ENCODE assay signal across 18 cellular contexts in the genomic region with DNA sequence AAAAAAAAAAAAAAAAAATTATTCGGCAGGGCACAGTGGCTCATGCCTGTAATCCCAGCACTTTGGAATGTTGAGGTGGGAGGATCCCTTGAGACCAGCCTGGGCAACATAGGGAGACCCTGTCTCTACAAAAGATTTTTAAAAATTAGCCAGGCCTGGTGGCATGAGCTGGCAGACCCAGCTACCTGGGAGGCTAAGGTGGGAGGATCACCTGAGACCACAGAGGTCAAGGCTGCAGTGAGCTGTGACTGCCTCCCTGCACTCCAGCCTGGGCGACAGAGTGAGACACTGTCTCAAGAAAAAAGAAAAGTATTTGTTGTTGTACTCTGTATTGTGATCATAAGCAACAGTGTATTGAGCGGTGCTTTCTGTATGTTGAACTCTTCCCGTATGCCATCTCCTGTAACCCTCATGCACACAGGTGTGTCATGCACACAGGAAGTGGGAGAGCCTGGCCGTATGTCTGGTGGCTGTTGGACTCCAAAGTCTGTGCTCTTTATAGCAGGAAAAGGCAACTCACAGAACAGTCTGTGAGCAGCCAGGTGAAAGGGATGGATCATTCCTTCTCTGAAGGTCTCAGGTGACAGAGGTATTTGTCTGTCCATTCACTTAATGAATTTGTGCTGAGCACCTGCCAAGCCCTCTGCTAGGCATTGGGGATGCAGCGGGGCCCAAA. TPM values are rescaled to one million over a fixed set of nuclear protein-coding genes. Genes with fewer than 3 reads are reported as not detected.
DNase-seq lines count a peak whose midpoint lies in the region; ATAC-seq and TF ChIP-seq lines count a peak whose summit lies in the region.
"Had no signal": no experiment of that assay in that cellular context is flagged by ENCODE, and none has a peak within 500 bp of the region (broad histone marks: within the 10 kb centered on the region; RNA-seq: fewer than 3 reads in every experiment).

No MANE protein-coding gene starts in this region.

- H3K4me3 Mint-ChIP-seq in activated CD4-positive, alpha-beta T cell treated with anti-CD3 and anti-CD28 coated beads, Interleukin-2, amount 10 ng/mL, durations not matched to agents 24 days and 14 days: no peak overlapping the region
- H3K4me3 Mint-ChIP-seq in T-helper 17 cell: no peak overlapping the region
- H3K4me3 Mint-ChIP-seq: activated naive CD8-positive, alpha-beta T cell treated with anti-CD3 and anti-CD28 coated beads for 36 hours; neural progenitor cell had no signal

- 63 to 65% methylated on average over 6 of the region's 6 CpGs for WGBS in thyroid gland, 2 donors

- TF ChIP-seq CTCF in thyroid gland (IDR thresholded peaks at IDR 0.05): no peak

- H3K4me3 ChIP-seq in thyroid gland (replicated peaks in 1 of 3) (no peak overlapping the region), SJCRH30 (no peak overlapping the region)
- H3K4me3 ChIP-seq: neural progenitor cell had no signal

- intact Hi-C loops in activated CD4-positive, alpha-beta T cell treated with anti-CD3 and anti-CD28 coated beads, Interleukin-2, amount 10 ng/mL, durations not matched to agents 24 days and 14 days (cut with micrococcal nuclease): no loop called here
- intact Hi-C loops in thyroid gland (cut with DNase I): no loop called here

- H3K4me1 Mint-ChIP-seq in activated CD4-positive, alpha-beta T cell treated with anti-CD3 and anti-CD28 coated beads, Interleukin-2, amount 10 ng/mL, durations not matched to agents 24 days and 14 days: peaks cover 43% of the 10 kb centered on the region
- peaks cover 10% of the 10 kb centered on the region for H3K4me1 Mint-ChIP-seq in T-helper 17 cell
- H3K4me1 Mint-ChIP-seq: neural progenitor cell had no signal

- no peak for TF ChIP-seq POLR2A in thyroid gland (IDR thresholded peaks at IDR 0.05)

- H3K36me3 ChIP-seq in thyroid gland (no peaks in the 10 kb centered on the region), SJCRH30 (no peaks in the 10 kb centered on the region)
- H3K36me3 ChIP-seq: neural progenitor cell had no signal

- H3K9me3 ChIP-seq in T-helper 17 cell (ENCODE audit: control insufficient read depth, low read length, poor library complexity, severe bottlenecking) (no peaks in the 10 kb centered on the region), thyroid gland (no peaks in the 10 kb centered on the region), SJCRH30 (replicated peaks) (no peaks in the 10 kb centered on the region)

- H3K27me3 ChIP-seq in thyroid gland (no peaks in the 10 kb centered on the region), SJCRH30 (no peaks in the 10 kb centered on the region)
- H3K27me3 ChIP-seq: neural progenitor cell had no signal

- H3K27me3 Mint-ChIP-seq in activated CD4-positive, alpha-beta T cell treated with anti-CD3 and anti-CD28 coated beads, Interleukin-2, amount 10 ng/mL, durations not matched to agents 24 days and 14 days: no peaks in the 10 kb centered on the region
- peaks cover 6% of the 10 kb centered on the region for H3K27me3 Mint-ChIP-seq in T-helper 17 cell

- H3K27ac ChIP-seq in thyroid gland (peak overlapping the region; percentile 76 to 97 (median 88)), SJCRH30 (no peak overlapping the region)
- H3K27ac ChIP-seq: neural progenitor cell had no signal

- H3K4me1 ChIP-seq in thyroid gland (peaks cover 52 to 77% of the 10 kb centered on the region in 2 donors), SJCRH30 (no peaks in the 10 kb centered on the region)
- H3K4me1 ChIP-seq: neural progenitor cell had no signal

- no peaks in the 10 kb centered on the region for H3K36me3 Mint-ChIP-seq in activated CD4-positive, alpha-beta T cell treated with anti-CD3 and anti-CD28 coated beads, Interleukin-2, amount 10 ng/mL, durations not matched to agents 24 days and 14 days (ENCODE audit: low read depth)
- peaks cover 2% of the 10 kb centered on the region for H3K36me3 Mint-ChIP-seq in T-helper 17 cell (ENCODE audit: low read depth)
- H3K36me3 Mint-ChIP-seq: activated naive CD8-positive, alpha-beta T cell treated with anti-CD3 and anti-CD28 coated beads for 36 hours; neural progenitor cell had no signal

- H3K9me3 Mint-ChIP-seq in activated CD4-positive, alpha-beta T cell treated with anti-CD3 and anti-CD28 coated beads, Interleukin-2, amount 10 ng/mL, durations not matched to agents 24 days and 14 days: no peaks in the 10 kb centered on the region
- H3K9me3 Mint-ChIP-seq: activated naive CD8-positive, alpha-beta T cell treated with anti-CD3 and anti-CD28 coated beads for 36 hours; neural progenitor cell had no signal

- no peak for ATAC-seq in T-helper 17 cell
- ATAC-seq in HG03354 (IDR thresholded peaks at IDR 0.05; ENCODE audit: poor library complexity, severe bottlenecking, unreplicated experiment): no peak
- ATAC-seq: left lobe of liver had no signal

- H3K27ac Mint-ChIP-seq in activated CD4-positive, alpha-beta T cell treated with anti-CD3 and anti-CD28 coated beads, Interleukin-2, amount 10 ng/mL, durations not matched to agents 24 days and 14 days: peak overlapping the region; percentile 13
- peak overlapping the region; percentile 54 for H3K27ac Mint-ChIP-seq in T-helper 17 cell
- H3K27ac Mint-ChIP-seq: activated naive CD8-positive, alpha-beta T cell treated with anti-CD3 and anti-CD28 coated beads for 36 hours; neural progenitor cell had no signal

- DNase-seq in activated CD4-positive, alpha-beta T cell treated with anti-CD3 and anti-CD28 coated beads, Interleukin-2, amount 10 ng/mL, durations not matched to agents 24 days and 14 days: peak; percentile 58
- DNase-seq in activated CD4-positive, alpha-beta T cell treated with anti-CD3 and anti-CD28 coated beads, Interleukin-2, amount 50 U/mL, for 4 hours: no peak
- DNase-seq in T-helper 17 cell (no peak), kidney glomerular epithelial cell (lab: John Stamatoyannopoulos, UW) (peak; percentile 65), thyroid gland (no peak), DMS 273 (lab: John Stamatoyannopoulos, UW; ENCODE audit: unreplicated experiment) (no peak), SJCRH30 (no peak)
- DNase-seq: activated CD8-positive, alpha-beta memory T cell treated with anti-CD3 and anti-CD28 coated beads for 24 hours; activated naive CD8-positive, alpha-beta T cell treated with anti-CD3 and anti-CD28 coated beads for 36 hours; cerebellar nuclear complex; DMS79 treated with DMSO at 0.1 percent for 48 hours; NCI-H1092 treated with DMSO at 0.1 percent for 48 hours; NCI-H774; SHP77; substantia nigra had no signal

RNA-seq across cellular contexts. Expression of gene CDH1, which starts 17.2 kb away (rescaled TPM):
- total RNA-seq in activated CD4-positive, alpha-beta T cell treated with anti-CD3 and anti-CD28 coated beads, Interleukin-2, amount 10 ng/mL, durations not matched to agents 24 days and 14 days: 1.4 and 1.5 TPM in 2 replicates
- total RNA-seq in T-helper 17 cell: under 1 TPM; 0.44 to 0.47 TPM
- total RNA-seq in thyroid gland: 100 to 1,000 TPM; 177 to 287 (median 279) TPM
- total RNA-seq in SJCRH30 (2014; rRNA removed; shearing (Covaris generic)): not detected in 2 replicates

Comparison
In these comparisons a context has a peak if more than half of its experiments do, and no peak if none do; other contexts are left out.
1. DNase-seq: peak in activated CD4-positive, alpha-beta T cell treated with anti-CD3 and anti-CD28 coated beads, Interleukin-2, amount 10 ng/mL, durations not matched to agents 24 days and 14 days (single experiment) and kidney glomerular epithelial cell (single experiment); none in activated CD4-positive, alpha-beta T cell treated with anti-CD3 and anti-CD28 coated beads, Interleukin-2, amount 50 U/mL, for 4 hours (0 of 2), T-helper 17 cell (0 of 3), thyroid gland (0 of 2), DMS 273 (single experiment) and SJCRH30 (0 of 2).
2. RNA of gene CDH1, which starts 17.2 kb away (total RNA-seq): 177 to 287 TPM in thyroid gland; 1.4 to 1.5 TPM in activated CD4-positive, alpha-beta T cell treated with anti-CD3 and anti-CD28 coated beads, Interleukin-2, amount 10 ng/mL, durations not matched to agents 24 days and 14 days, 0.44 to 0.47 TPM in T-helper 17 cell and not detected in SJCRH30; every median in the first group is over 10 times any median in the second.